Comparison of ENCODE assay signal across 8 cellular contexts in the genomic region with DNA sequence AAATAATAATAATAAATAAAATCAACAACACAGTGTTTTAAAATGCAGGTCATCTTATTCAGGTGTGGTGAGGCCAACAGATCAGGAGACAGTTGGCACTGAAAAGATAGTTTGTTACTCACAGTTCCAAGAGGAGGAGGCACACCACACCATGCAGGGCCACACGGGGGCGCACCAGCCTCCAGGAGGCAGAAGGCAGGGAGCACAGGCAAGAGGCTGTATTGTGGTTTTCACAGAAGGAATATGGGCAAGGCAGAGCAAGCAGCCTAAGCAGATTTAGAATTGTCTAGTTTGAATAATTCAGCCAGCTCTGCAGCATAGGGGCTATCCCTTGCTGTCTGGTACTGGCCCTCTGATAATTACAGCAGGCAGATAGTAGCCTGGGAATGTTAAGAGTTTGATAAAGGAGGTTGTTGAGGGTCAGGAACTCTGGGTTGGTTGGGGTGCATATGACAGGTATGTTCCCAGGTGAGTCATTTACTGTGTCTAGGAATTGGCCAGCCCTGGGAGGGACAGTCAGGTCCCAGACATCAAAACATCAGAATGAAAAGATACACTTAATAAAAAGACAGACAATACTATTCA. TPM values are rescaled to one million over a fixed set of nuclear protein-coding genes. Genes with fewer than 3 reads are reported as not detected.
DNase-seq lines count a peak whose midpoint lies in the region; ATAC-seq and TF ChIP-seq lines count a peak whose summit lies in the region.

No MANE protein-coding gene starts in this region.

- 50% methylated on average over 2 of the region's 2 CpGs for WGBS in esophagus muscularis mucosa

- no peaks in the 10 kb centered on the region for H3K9me3 ChIP-seq in esophagus muscularis mucosa
- H3K9me3 ChIP-seq in effector memory CD4-positive, alpha-beta T cell (ENCODE audit: control insufficient read depth, low read length) = no peaks in the 10 kb centered on the region

- intact Hi-C loops in esophagus muscularis mucosa (cut with DNase I) = no loop called here

- H3K36me3 ChIP-seq in esophagus muscularis mucosa = no peaks in the 10 kb centered on the region
- no peaks in the 10 kb centered on the region for H3K36me3 ChIP-seq in effector memory CD4-positive, alpha-beta T cell (ENCODE audit: control insufficient read depth, insufficient read depth, low read length)

- no peak for TF ChIP-seq EP300 in esophagus muscularis mucosa (IDR thresholded peaks at IDR 0.05)

- no peak overlapping the region for H3K27ac ChIP-seq in esophagus muscularis mucosa (replicated peaks in 1 of 4)
- H3K27ac ChIP-seq in effector memory CD4-positive, alpha-beta T cell (ENCODE audit: insufficient read depth, low read length, poor library complexity, severe bottlenecking) = no peak overlapping the region

- no peaks in the 10 kb centered on the region for H3K27me3 ChIP-seq in esophagus muscularis mucosa
- no peaks in the 10 kb centered on the region for H3K27me3 ChIP-seq in effector memory CD4-positive, alpha-beta T cell (replicated peaks; ENCODE audit: control insufficient read depth, insufficient read depth, low read length, poor library complexity, severe bottlenecking)

- DNase-seq in ELR (ENCODE audit: low read depth) (peak; percentile 80), HUDEP-2 (lab: John Stamatoyannopoulos, UW; ENCODE audit: unreplicated experiment in 76 of 76) (peak in 50 of 76 experiments; percentile 1 to 66 (median 26)), SKM-1 treated with dmso at 0.1 percent for 144 hours (lab: John Stamatoyannopoulos, UW; ENCODE audit: unreplicated experiment) (peak; percentile 16), esophagus muscularis mucosa (ENCODE audit: extremely low spot score) (no peak), NCI-H2081 (lab: John Stamatoyannopoulos, UW) (no peak)
- peak; percentile 22 to 59 for DNase-seq in stimulated activated CD4-positive, alpha-beta T cell treated with anti-CD3 and anti-CD28 coated beads, Interleukin-15, amount 100 ng/mL, for 48 hours (ENCODE audit: low read depth in 2 of 2)
- no peak for DNase-seq in effector memory CD4-positive, alpha-beta T cell

- no peak for ATAC-seq in HG03460 (IDR thresholded peaks at IDR 0.05; ENCODE audit: unreplicated experiment)

- no peak overlapping the region for H3K4me3 ChIP-seq in esophagus muscularis mucosa
- no peak overlapping the region for H3K4me3 ChIP-seq in effector memory CD4-positive, alpha-beta T cell (ENCODE audit: insufficient read depth, low read depth, low read length, poor library complexity, severe bottlenecking)

- peaks cover 0 to 11% (median 7%) of the 10 kb centered on the region in 4 donors for H3K4me1 ChIP-seq in esophagus muscularis mucosa
- no peaks in the 10 kb centered on the region for H3K4me1 ChIP-seq in effector memory CD4-positive, alpha-beta T cell (ENCODE audit: control insufficient read depth, insufficient read depth, low read length, poor library complexity, severe bottlenecking)

- no peak for TF ChIP-seq POLR2A in esophagus muscularis mucosa (IDR thresholded peaks at IDR 0.05; ENCODE audit: low read depth)

- TF ChIP-seq CTCF in esophagus muscularis mucosa (IDR thresholded peaks at IDR 0.05) = peak; percentile 15 to 36 (median 35)

RNA-seq across cellular contexts. Expression of gene KIAA2012, which starts 31.3 kb away (rescaled TPM):
- under 1 TPM in 1 of 4 donors, not detected in 3; 0.45 TPM for total RNA-seq in esophagus muscularis mucosa

Comparison
In these comparisons a context has a peak if more than half of its experiments do, and no peak if none do; other contexts are left out.
1. DNase-seq: peak in ELR (single experiment), HUDEP-2 (50 of 76), SKM-1 treated with dmso at 0.1 percent for 144 hours (single experiment) and stimulated activated CD4-positive, alpha-beta T cell treated with anti-CD3 and anti-CD28 coated beads, Interleukin-15, amount 100 ng/mL, for 48 hours (2 of 2); none in esophagus muscularis mucosa (single experiment), NCI-H2081 (0 of 2) and effector memory CD4-positive, alpha-beta T cell (0 of 3).